In genomic region chr12:10363922-10364838, GRCh38 we compare ENCODE assay signal across 9 cellular contexts. TPM values are rescaled to one million over a fixed set of nuclear protein-coding genes. Genes with fewer than 3 reads are reported as not detected.
DNase-seq lines count a peak whose midpoint lies in the region; ATAC-seq and TF ChIP-seq lines count a peak whose summit lies in the region.
"Had no signal": no experiment of that assay in that cellular context is flagged by ENCODE, and none has a peak within 500 bp of the region (broad histone marks: within the 10 kb centered on the region; RNA-seq: fewer than 3 reads in every experiment).

No MANE protein-coding gene starts in this region.

- H3K4me3 Mint-ChIP-seq in activated naive CD8-positive, alpha-beta T cell treated with anti-CD3 and anti-CD28 coated beads for 36 hours = no peak overlapping the region
- H3K4me3 Mint-ChIP-seq: stimulated activated naive CD8-positive, alpha-beta T cell treated with anti-CD3 and anti-CD28 coated beads, Interleukin-15, Interleukin-2, amounts not matched to agents 100 ng/mL and 50 ng/mL, for 24 hours had no signal

- no peak overlapping the region for H3K27ac Mint-ChIP-seq in activated naive CD8-positive, alpha-beta T cell treated with anti-CD3 and anti-CD28 coated beads for 36 hours
- H3K27ac Mint-ChIP-seq: stimulated activated naive CD8-positive, alpha-beta T cell treated with anti-CD3 and anti-CD28 coated beads, Interleukin-15, Interleukin-2, amounts not matched to agents 100 ng/mL and 50 ng/mL, for 24 hours had no signal

- no peaks in the 10 kb centered on the region for H3K36me3 ChIP-seq in left ventricle myocardium inferior
- H3K36me3 ChIP-seq in psoas muscle (ENCODE audit: insufficient read depth in 1 of 2, low read depth in 1 of 2) = no peaks in the 10 kb centered on the region

- H3K9me3 ChIP-seq in left ventricle myocardium inferior (replicated peaks) (no peaks in the 10 kb centered on the region), psoas muscle (no peaks in the 10 kb centered on the region)

- H3K27ac ChIP-seq in left ventricle myocardium inferior (replicated peaks) = peak overlapping the region; percentile 96
- peak overlapping the region; percentile 87 for H3K27ac ChIP-seq in psoas muscle

- intact Hi-C loops in left ventricle myocardium inferior (cut with micrococcal nuclease) (no loop called here), psoas muscle (cut with DNase I) (loop anchor here in 1 of 2 donors (10.0 kb wide), 2 partner anchors 139 to 1669 kb away; partner anchors contain the start of gene RIMKLB)

- ATAC-seq in GM18868 (IDR thresholded peaks at IDR 0.05; ENCODE audit: unreplicated experiment) (peak; percentile 91), HG02973 (IDR thresholded peaks at IDR 0.05; ENCODE audit: unreplicated experiment) (peak; percentile 82), psoas muscle (peak; percentile 75 to 79 (median 76))

- H3K27me3 ChIP-seq in left ventricle myocardium inferior (ENCODE audit: low read depth) (no peaks in the 10 kb centered on the region), psoas muscle (ENCODE audit: insufficient read depth in 3 of 3, low read length in 2 of 3) (no peaks in the 10 kb centered on the region)

- peaks cover 16% of the 10 kb centered on the region for H3K9me3 Mint-ChIP-seq in activated naive CD8-positive, alpha-beta T cell treated with anti-CD3 and anti-CD28 coated beads for 36 hours

- H3K4me1 ChIP-seq in left ventricle myocardium inferior (peaks cover 45% of the 10 kb centered on the region), psoas muscle (peaks cover 23% of the 10 kb centered on the region)

- H3K4me1 Mint-ChIP-seq in activated naive CD8-positive, alpha-beta T cell treated with anti-CD3 and anti-CD28 coated beads for 36 hours = peaks cover 43% of the 10 kb centered on the region

- H3K27me3 Mint-ChIP-seq in activated naive CD8-positive, alpha-beta T cell treated with anti-CD3 and anti-CD28 coated beads for 36 hours = no peaks in the 10 kb centered on the region
- H3K27me3 Mint-ChIP-seq: stimulated activated naive CD8-positive, alpha-beta T cell treated with anti-CD3 and anti-CD28 coated beads, Interleukin-15, Interleukin-2, amounts not matched to agents 100 ng/mL and 50 ng/mL, for 24 hours had no signal

- H3K4me3 ChIP-seq in left ventricle myocardium inferior (peak overlapping the region; percentile 75), psoas muscle (peak overlapping the region; percentile 78)

- peak; percentile 41 for DNase-seq in CD1c-positive myeloid dendritic cell (ENCODE audit: extremely low spot score)
- peak; percentile 74 for DNase-seq in NCI-H510A treated with DMSO at 0.1 percent for 48 hours (lab: John Stamatoyannopoulos, UW)
- peak; percentile 63 for DNase-seq in activated naive CD8-positive, alpha-beta T cell treated with anti-CD3 and anti-CD28 coated beads for 36 hours
- peak; percentile 26 for DNase-seq in left ventricle myocardium inferior
- DNase-seq in psoas muscle = peak; percentile 40 to 60
- no peak for DNase-seq in NCI-H69 (lab: John Stamatoyannopoulos, UW)

- WGBS in psoas muscle, 3 donors = 6 to 12% (median 7%) methylated on average over 19 of the region's 19 CpGs

- peaks cover 56% of the 10 kb centered on the region for H3K36me3 Mint-ChIP-seq in activated naive CD8-positive, alpha-beta T cell treated with anti-CD3 and anti-CD28 coated beads for 36 hours

- TF ChIP-seq CTCF in left ventricle myocardium inferior (IDR thresholded peaks at IDR 0.05; ENCODE audit: borderline replicate concordance) (no peak), psoas muscle (IDR thresholded peaks at IDR 0.05) (no peak)

RNA-seq across cellular contexts. Expression of gene KLRK1, which starts 25.7 kb away (rescaled TPM):
- total RNA-seq in activated naive CD8-positive, alpha-beta T cell treated with anti-CD3 and anti-CD28 coated beads for 36 hours = 100 to 1,000 TPM; 112 to 114 TPM
- total RNA-seq in left ventricle myocardium inferior (0.36 TPM), psoas muscle (under 1 TPM in 3 of 4 donors, not detected in 1; 0.28 to 0.47 (median 0.34) TPM)
- under 1 TPM; 0.09 to 0.55 (median 0.25) TPM for polyA plus RNA-seq in psoas muscle

RNA-seq across cellular contexts. Expression of gene KLRC4, which starts 45.4 kb away (rescaled TPM):
- 1 to 10 TPM; 2.4 TPM for total RNA-seq in activated naive CD8-positive, alpha-beta T cell treated with anti-CD3 and anti-CD28 coated beads for 36 hours
- total RNA-seq in left ventricle myocardium inferior = not detected
- total RNA-seq in psoas muscle = not detected
- polyA plus RNA-seq in psoas muscle = under 1 TPM in 1 of 3 donors, not detected in 2; 0.23 TPM

RNA-seq across cellular contexts. Expression of gene KLRC3, which starts 56.2 kb away (rescaled TPM):
- 1 to 10 TPM in 1 of 2 experiments, under 1 TPM in 1; 0.64 to 1.1 TPM for total RNA-seq in activated naive CD8-positive, alpha-beta T cell treated with anti-CD3 and anti-CD28 coated beads for 36 hours
- total RNA-seq in left ventricle myocardium inferior (not detected), psoas muscle (not detected)
- not detected for polyA plus RNA-seq in psoas muscle

RNA-seq across cellular contexts. Expression of gene KLRD1, which starts 56.5 kb away (rescaled TPM):
- total RNA-seq in activated naive CD8-positive, alpha-beta T cell treated with anti-CD3 and anti-CD28 coated beads for 36 hours = 1 to 10 TPM; 2.0 to 2.6 TPM
- total RNA-seq in left ventricle myocardium inferior (1.4 TPM), psoas muscle (1 to 10 TPM in 1 of 4 donors, under 1 TPM in 3; 0.17 to 1.1 (median 0.49) TPM)
- polyA plus RNA-seq in psoas muscle = under 1 TPM; 0.03 to 0.30 (median 0.13) TPM

Comparison
In these comparisons a context has a peak if more than half of its experiments do, and no peak if none do; other contexts are left out.
1. RNA of gene KLRK1, which starts 25.7 kb away (total RNA-seq): 112 to 114 TPM in activated naive CD8-positive, alpha-beta T cell treated with anti-CD3 and anti-CD28 coated beads for 36 hours; 0.36 TPM in left ventricle myocardium inferior (single experiment) and 0.28 to 0.47 TPM in psoas muscle; every median in the first group is over 10 times any median in the second.
2. Peak in every context shown above with its lines, with median percentiles within 50 percentile points of each other: ATAC-seq.